Comparison of ENCODE assay signal across 22 cellular contexts in genomic region chr15:39591896-39592315, GRCh38. TPM values are rescaled to one million over a fixed set of nuclear protein-coding genes. Genes with fewer than 3 reads are reported as not detected.
DNase-seq lines count a peak whose midpoint lies in the region; ATAC-seq and TF ChIP-seq lines count a peak whose summit lies in the region.
"Had no signal": no experiment of that assay in that cellular context is flagged by ENCODE, and none has a peak within 500 bp of the region (broad histone marks: within the 10 kb centered on the region; RNA-seq: fewer than 3 reads in every experiment).

No MANE protein-coding gene starts in this region.

- peak overlapping the region; percentile 35 for H3K4me2 ChIP-seq in osteoblast (ENCODE audit: insufficient read depth, low read length)

- no peaks in the 10 kb centered on the region for H3K79me2 ChIP-seq in osteoblast (ENCODE audit: insufficient read depth, low read length)

- DNase-seq in AG10803 (ENCODE audit: low read depth) (peak; percentile 82), RPMI7951 (ENCODE audit: low read depth) (peak; percentile 16), fibroblast of gingiva (ENCODE audit: low read depth) (peak; percentile 56), osteoblast (ENCODE audit: insufficient read length, low spot score, missing footprints) (no peak), upper lobe of left lung (no peak), NCI-H1105 (lab: John Stamatoyannopoulos, UW) (no peak), stomach (no peak)
- DNase-seq: activated CD4-positive, CD25-positive, alpha-beta regulatory T cell; activated CD8-positive, alpha-beta T cell treated with anti-CD3 and anti-CD28 coated beads for 36 hours; activated gamma-delta T cell treated with Interleukin-2 at 50 U/mL for 16 hours; CD4-positive, alpha-beta T cell; DMS 273 treated with DMSO at 0.1 percent for 48 hours; islet precursor cell; lower lobe of right lung; NCI-H146; NCI-H748 treated with DMSO at 0.1 percent for 48 hours; stimulated activated CD4-positive, alpha-beta T cell treated with anti-CD3 and anti-CD28 coated beads, Interleukin-12 subunit alpha, Interleukin-12 subunit beta, amount 100 ng/mL, for 4 hours; stimulated activated CD4-positive, alpha-beta T cell treated with anti-CD3 and anti-CD28 coated beads, Interleukin-4, amount 100 ng/mL, for 4 hours had no signal

- H3K27ac ChIP-seq in osteoblast (ENCODE audit: low read depth, low read length) = peak overlapping the region; percentile 4
- H3K27ac ChIP-seq in upper lobe of left lung = no peak overlapping the region
- H3K27ac ChIP-seq in stomach = no peak overlapping the region
- H3K27ac ChIP-seq: lower lobe of right lung, neutrophil had no signal

- peaks cover 4% of the 10 kb centered on the region for H3K4me1 ChIP-seq in osteoblast (ENCODE audit: insufficient read depth, low read length)
- H3K4me1 ChIP-seq in upper lobe of left lung = no peaks in the 10 kb centered on the region
- H3K4me1 ChIP-seq in stomach = peaks cover 6 to 38% (median 12%) of the 10 kb centered on the region in 4 donors
- H3K4me1 ChIP-seq: lower lobe of right lung had no signal

- H3K4me3 ChIP-seq in AG10803 (ENCODE audit: low read length) (no peak overlapping the region; the same call in none of the 2 replicates), osteoblast (ENCODE audit: insufficient read depth, low read length) (no peak overlapping the region), upper lobe of left lung (no peak overlapping the region), stomach (no peak overlapping the region)
- H3K4me3 ChIP-seq: lower lobe of right lung, tibial nerve had no signal

- no peak for ATAC-seq in upper lobe of left lung (ENCODE audit: low FRiP score in 2 of 2)
- no peak for ATAC-seq in GM19395 (IDR thresholded peaks at IDR 0.05; ENCODE audit: unreplicated experiment)
- ATAC-seq: activated CD8-positive, alpha-beta T cell treated with anti-CD3 and anti-CD28 coated beads for 36 hours; HCT116; lower lobe of right lung had no signal

- intact Hi-C loops in stomach (cut with DNase I; ENCODE audit: low total_unique reads) = no loop called here

- peaks cover 77% of the 10 kb centered on the region for H4K20me1 ChIP-seq in osteoblast (ENCODE audit: insufficient read depth, low read length)

- H3K9me3 ChIP-seq in osteoblast (ENCODE audit: low read depth, low read length) (no peaks in the 10 kb centered on the region), upper lobe of left lung (no peaks in the 10 kb centered on the region), stomach (no peaks in the 10 kb centered on the region)
- H3K9me3 ChIP-seq: lower lobe of right lung, neutrophil, tibial nerve had no signal

- WGBS in upper lobe of left lung, 2 donors = 83 to 86% methylated on average over 2 of the region's 2 CpGs
- WGBS in stomach, 5 donors = 81 to 90% (median 88%) methylated on average over 2 of the region's 2 CpGs

- H3K36me3 ChIP-seq in osteoblast (ENCODE audit: insufficient read depth, low read length) (peaks cover 96% of the 10 kb centered on the region), upper lobe of left lung (peaks cover 8 to 100% (median 65%) of the 10 kb centered on the region in 4 donors), stomach (peaks cover 50 to 98% (median 95%) of the 10 kb centered on the region in 4 donors)
- H3K36me3 ChIP-seq: neutrophil had no signal

- TF ChIP-seq CTCF in AG10803 (conservative IDR thresholded peaks at IDR 0.05; ENCODE audit: low read length) = no peak
- TF ChIP-seq CTCF in osteoblast (IDR thresholded peaks at IDR 0.05; ENCODE audit: extremely low read depth, low read depth, low read length) = no peak
- TF ChIP-seq CTCF in upper lobe of left lung (IDR thresholded peaks at IDR 0.05) = no peak
- no peak for TF ChIP-seq CTCF in stomach (IDR thresholded peaks at IDR 0.05)

- H2AFZ ChIP-seq in osteoblast (ENCODE audit: low read length) = no peak overlapping the region

- H3K27me3 ChIP-seq in osteoblast (ENCODE audit: insufficient read depth, low read length) (no peaks in the 10 kb centered on the region), upper lobe of left lung (no peaks in the 10 kb centered on the region), stomach (no peaks in the 10 kb centered on the region)
- H3K27me3 ChIP-seq: neutrophil, tibial nerve had no signal

- no peak for TF ChIP-seq EP300 in upper lobe of left lung (IDR thresholded peaks at IDR 0.05)
- TF ChIP-seq EP300 in stomach (IDR thresholded peaks at IDR 0.05) = no peak

- no peak for TF ChIP-seq POLR2A in upper lobe of left lung (IDR thresholded peaks at IDR 0.05)
- TF ChIP-seq POLR2A in stomach (IDR thresholded peaks at IDR 0.05) = no peak

RNA-seq across cellular contexts. Expression of gene THBS1, which starts 11.0 kb away (rescaled TPM):
- total RNA-seq in RPMI7951 (2014; rRNA removed; shearing (Covaris generic)) = 593 and 598 TPM in 2 replicates
- total RNA-seq in osteoblast (6,477 and 8,941 TPM in 2 replicates), upper lobe of left lung (100 to 1,000 TPM; 405 to 497 (median 457) TPM), stomach (100 to 1,000 TPM; 112 to 842 (median 505) TPM)
- 10 to 100 TPM; 12.9 to 18.2 (median 16.0) TPM for polyA plus RNA-seq in stomach

Comparison
In these comparisons a context has a peak if more than half of its experiments do, and no peak if none do; other contexts are left out.
1. DNase-seq: peak in AG10803 (single experiment), RPMI7951 (single experiment) and fibroblast of gingiva (single experiment); none in osteoblast (single experiment), upper lobe of left lung (0 of 2), NCI-H1105 (single experiment) and stomach (single experiment).